In genomic region chr18:79597176-79598045, GRCh38 we compare ENCODE assay signal across 1 cellular context.
TF ChIP-seq lines count a peak whose summit lies in the region.

No MANE protein-coding gene starts in this region.

TF ChIP-seq in IMR-90, 13 proteins besides CTCF, POLR2A, EP300 and RAD21 (continued from another document):
- TF ChIP-seq FOS (IDR thresholded peaks at IDR 0.05; ENCODE audit: low read depth, low read length), result no peak
- no peak for TF ChIP-seq MXI1 (IDR thresholded peaks at IDR 0.05; ENCODE audit: borderline replicate concordance, low read depth, low read length)
- TF ChIP-seq MAZ (IDR thresholded peaks at IDR 0.05; ENCODE audit: borderline replicate concordance, low read depth, low read length), result no peak
